9 cellular contexts compared by ENCODE assay signal in the genomic region with DNA sequence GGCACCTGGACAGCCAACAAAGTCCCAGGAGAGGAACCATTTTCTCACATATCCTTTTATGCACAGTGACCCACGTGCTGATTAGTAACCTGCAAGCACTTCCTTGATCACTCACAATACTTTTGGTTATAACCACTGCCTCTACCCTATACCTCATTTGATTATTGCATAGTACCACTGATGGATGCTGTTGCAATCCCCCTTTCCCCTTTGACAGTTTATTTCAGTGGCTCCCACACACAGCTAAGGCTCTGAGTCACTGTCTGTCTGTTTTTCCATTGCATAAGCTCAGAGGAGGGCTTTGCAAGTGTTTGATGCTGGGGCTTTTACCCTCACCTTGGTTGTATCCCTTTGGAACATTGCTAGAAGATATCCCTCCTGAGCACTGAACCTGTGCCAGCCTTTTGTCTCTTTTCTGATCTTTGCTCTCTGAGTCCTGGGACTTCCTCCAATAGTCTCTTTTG.
DNase-seq lines count a peak whose midpoint lies in the region; ATAC-seq and FAIRE-seq lines count a peak whose summit lies in the region.
"Had no signal": no experiment of that assay in that cellular context is flagged by ENCODE, and none has a peak within 500 bp of the region (broad histone marks: within the 10 kb centered on the region; RNA-seq: fewer than 3 reads in every experiment).

No MANE protein-coding gene starts in this region.

- H3K27ac Mint-ChIP-seq in naive thymus-derived CD4-positive, alpha-beta T cell, result no peak overlapping the region
- no peak overlapping the region for H3K27ac Mint-ChIP-seq in naive thymus-derived CD8-positive, alpha-beta T cell
- H3K27ac Mint-ChIP-seq: naive B cell had no signal

- H3K27me3 Mint-ChIP-seq in naive thymus-derived CD4-positive, alpha-beta T cell, result peaks cover 17 to 36% (median 28%) of the 10 kb centered on the region in 5 donors
- peaks cover 7 to 37% (median 19%) of the 10 kb centered on the region in 5 donors for H3K27me3 Mint-ChIP-seq in naive thymus-derived CD8-positive, alpha-beta T cell

- intact Hi-C loops in naive thymus-derived CD4-positive, alpha-beta T cell (cut with micrococcal nuclease), result no loop called here

- H3K4me3 Mint-ChIP-seq in naive thymus-derived CD4-positive, alpha-beta T cell, result no peak overlapping the region
- no peak overlapping the region for H3K4me3 Mint-ChIP-seq in naive thymus-derived CD8-positive, alpha-beta T cell
- H3K4me3 Mint-ChIP-seq: naive B cell had no signal

- peak; percentile 64 for ATAC-seq in GM18861 (IDR thresholded peaks at IDR 0.05; ENCODE audit: unreplicated experiment)
- ATAC-seq in naive thymus-derived CD4-positive, alpha-beta T cell, result peak; percentile 26
- ATAC-seq in naive thymus-derived CD8-positive, alpha-beta T cell, result no peak

- H3K9me2 ChIP-seq in Karpas-422 (replicated peaks; ENCODE audit: insufficient read depth, low read length), result no peaks in the 10 kb centered on the region

- no peaks in the 10 kb centered on the region for H3K36me3 ChIP-seq in Karpas-422 (ENCODE audit: insufficient read depth, low read length)
- H3K36me3 ChIP-seq in naive thymus-derived CD4-positive, alpha-beta T cell (ENCODE audit: control insufficient read depth in 2 of 3, insufficient read depth in 3 of 3, low read length in 3 of 3), result no peaks in the 10 kb centered on the region

- no peak overlapping the region for H3K9ac ChIP-seq in Karpas-422 (ENCODE audit: low read length)

- FAIRE-seq in HTR-8/SVneo (lab: Jason Lieb, UNC), result no peak

- peaks cover 0 to 2% (median 0%) of the 10 kb centered on the region in 7 donors for H3K4me1 Mint-ChIP-seq in naive thymus-derived CD4-positive, alpha-beta T cell
- H3K4me1 Mint-ChIP-seq in naive thymus-derived CD8-positive, alpha-beta T cell, result no peaks in the 10 kb centered on the region

- peaks cover 0 to 4% (median 0%) of the 10 kb centered on the region in 11 donors for H3K9me3 Mint-ChIP-seq in naive thymus-derived CD4-positive, alpha-beta T cell
- no peaks in the 10 kb centered on the region for H3K9me3 Mint-ChIP-seq in naive thymus-derived CD8-positive, alpha-beta T cell

- peaks cover 11% of the 10 kb centered on the region for H3K4me1 ChIP-seq in Karpas-422 (ENCODE audit: low read length)
- no peaks in the 10 kb centered on the region for H3K4me1 ChIP-seq in naive thymus-derived CD4-positive, alpha-beta T cell (ENCODE audit: control insufficient read depth in 2 of 2, insufficient read depth in 2 of 2, low read length in 2 of 2)

- H3K79me2 ChIP-seq in Karpas-422 (ENCODE audit: low read length), result no peaks in the 10 kb centered on the region

- no peak overlapping the region for H3K27ac ChIP-seq in Karpas-422 (ENCODE audit: low read length)
- H3K27ac ChIP-seq in naive thymus-derived CD4-positive, alpha-beta T cell (ENCODE audit: low read depth, low read length), result no peak overlapping the region

- POLR2A ChIA-PET in naive thymus-derived CD4-positive, alpha-beta T cell (lab: Charles Lee), result no interaction called here
- POLR2A ChIA-PET in naive thymus-derived CD8-positive, alpha-beta T cell (lab: Charles Lee), result no interaction called here

- H3K4me3 ChIP-seq in Karpas-422 (ENCODE audit: low read length), result no peak overlapping the region
- H3K4me3 ChIP-seq in naive thymus-derived CD4-positive, alpha-beta T cell (ENCODE audit: low read length), result no peak overlapping the region

- H3K4me2 ChIP-seq in Karpas-422 (ENCODE audit: low read depth, low read length, poor library complexity, severe bottlenecking), result no peak overlapping the region

- H3K27me3 ChIP-seq in Karpas-422 (ENCODE audit: low read length), result no peaks in the 10 kb centered on the region
- H3K27me3 ChIP-seq in naive thymus-derived CD4-positive, alpha-beta T cell (ENCODE audit: control insufficient read depth in 2 of 2, insufficient read depth in 2 of 2, low read length in 2 of 2), result peaks cover 0 to 5% of the 10 kb centered on the region in 2 donors

- DNase-seq in Karpas-422, result no peak
- DNase-seq in astrocyte of the hippocampus (ENCODE audit: low read depth, low spot score), result peak; percentile 61
- DNase-seq in naive thymus-derived CD4-positive, alpha-beta T cell, result no peak
- no peak for DNase-seq in naive thymus-derived CD8-positive, alpha-beta T cell
- DNase-seq in HPDE6-E6E7 (ENCODE audit: extremely low spot score), result no peak
- DNase-seq in UCSD-AML1 (lab: John Stamatoyannopoulos, UW; ENCODE audit: unreplicated experiment), result no peak
- no peak for DNase-seq in HTR-8/SVneo (ENCODE audit: insufficient read length, low spot score)
- DNase-seq: naive B cell had no signal

- CTCF ChIA-PET in naive thymus-derived CD4-positive, alpha-beta T cell (lab: Charles Lee), result no interaction called here

- H3K9me3 ChIP-seq in Karpas-422 (ENCODE audit: low read length), result no peaks in the 10 kb centered on the region
- H3K9me3 ChIP-seq in naive thymus-derived CD4-positive, alpha-beta T cell (ENCODE audit: control insufficient read depth in 2 of 3, low read length in 3 of 3), result no peaks in the 10 kb centered on the region

- H3K36me3 Mint-ChIP-seq in naive thymus-derived CD4-positive, alpha-beta T cell, result peaks cover 0 to 3% (median 0%) of the 10 kb centered on the region in 5 donors
- no peaks in the 10 kb centered on the region for H3K36me3 Mint-ChIP-seq in naive thymus-derived CD8-positive, alpha-beta T cell
- H3K36me3 Mint-ChIP-seq: naive B cell had no signal

- no peaks in the 10 kb centered on the region for H4K20me1 ChIP-seq in Karpas-422 (ENCODE audit: insufficient read depth, low read depth, low read length)

- H2AFZ ChIP-seq in Karpas-422 (ENCODE audit: low read length), result peak overlapping the region; percentile 28; the same call in 1 of the 2 replicates

Comparison
In these comparisons a context has a peak if more than half of its experiments do, and no peak if none do; other contexts are left out.
1. ATAC-seq: peak in GM18861 (single experiment) and naive thymus-derived CD4-positive, alpha-beta T cell (single experiment); none in naive thymus-derived CD8-positive, alpha-beta T cell (0 of 2).